In genomic region chr2:85310330-85310729, GRCh38 we compare ENCODE assay signal across 10 cellular contexts. TPM values are rescaled to one million over a fixed set of nuclear protein-coding genes. Genes with fewer than 3 reads are reported as not detected.
DNase-seq lines count a peak whose midpoint lies in the region; ATAC-seq and TF ChIP-seq lines count a peak whose summit lies in the region.
"Had no signal": no experiment of that assay in that cellular context is flagged by ENCODE, and none has a peak within 500 bp of the region (broad histone marks: within the 10 kb centered on the region; RNA-seq: fewer than 3 reads in every experiment).

No MANE protein-coding gene starts in this region.

- TF ChIP-seq POLR2A in vagina (IDR thresholded peaks at IDR 0.05) = no peak
- TF ChIP-seq POLR2A in sigmoid colon (IDR thresholded peaks at IDR 0.05) = no peak

- H3K9me3 Mint-ChIP-seq in stimulated activated naive CD8-positive, alpha-beta T cell treated with anti-CD3 and anti-CD28 coated beads, Interleukin-15, Interleukin-2, amounts not matched to agents 100 ng/mL and 50 ng/mL, for 24 hours = no peaks in the 10 kb centered on the region
- no peaks in the 10 kb centered on the region for H3K9me3 Mint-ChIP-seq in effector memory CD8-positive, alpha-beta T cell
- H3K9me3 Mint-ChIP-seq: dendritic cell treated with granulocyte-macrophage colony-stimulating factor and Interleukin-4, amounts not matched to agents 40 ng/mL and 50 ng/mL, for 4 days had no signal

- peaks cover 48% of the 10 kb centered on the region for H3K4me1 Mint-ChIP-seq in stimulated activated naive CD8-positive, alpha-beta T cell treated with anti-CD3 and anti-CD28 coated beads, Interleukin-15, Interleukin-2, amounts not matched to agents 100 ng/mL and 50 ng/mL, for 24 hours (ENCODE audit: low read depth)
- peaks cover 21 to 30% of the 10 kb centered on the region in 2 donors for H3K4me1 Mint-ChIP-seq in effector memory CD8-positive, alpha-beta T cell (ENCODE audit: low read depth in 2 of 2)

- no peaks in the 10 kb centered on the region for H3K27me3 Mint-ChIP-seq in stimulated activated naive CD8-positive, alpha-beta T cell treated with anti-CD3 and anti-CD28 coated beads, Interleukin-15, Interleukin-2, amounts not matched to agents 100 ng/mL and 50 ng/mL, for 24 hours
- peaks cover 3 to 5% of the 10 kb centered on the region in 2 donors for H3K27me3 Mint-ChIP-seq in effector memory CD8-positive, alpha-beta T cell

- H3K4me1 ChIP-seq in vagina (peaks cover 23% of the 10 kb centered on the region), aorta (ENCODE audit: control insufficient read depth in 1 of 2, insufficient read depth in 2 of 2, low read length in 2 of 2) (no peaks in the 10 kb centered on the region), sigmoid colon (peaks cover 0 to 19% (median 15%) of the 10 kb centered on the region in 4 donors)

- H3K9me3 ChIP-seq in vagina (no peaks in the 10 kb centered on the region), aorta (ENCODE audit: control insufficient read depth, low read length) (no peaks in the 10 kb centered on the region), sigmoid colon (no peaks in the 10 kb centered on the region)

- H3K27ac ChIP-seq in vagina (peak overlapping the region; percentile 58), aorta (ENCODE audit: low read depth in 1 of 2, low read length in 2 of 2) (no peak overlapping the region), sigmoid colon (peak overlapping the region in 2 of 4 donors; percentile 45 to 49)

- ATAC-seq in stimulated activated naive CD8-positive, alpha-beta T cell treated with anti-CD3 and anti-CD28 coated beads, Interleukin-15, Interleukin-2, amounts not matched to agents 100 U/mL and 50 U/mL, for 24 hours = no peak
- ATAC-seq in HG03097 (IDR thresholded peaks at IDR 0.05; ENCODE audit: low FRiP score, unreplicated experiment) = peak; percentile 55
- ATAC-seq in effector memory CD8-positive, alpha-beta T cell (replicated peaks) = no peak
- no peak for ATAC-seq in aorta (ENCODE audit: low FRiP score)

- peak overlapping the region; percentile 70 for H3K4me3 Mint-ChIP-seq in stimulated activated naive CD8-positive, alpha-beta T cell treated with anti-CD3 and anti-CD28 coated beads, Interleukin-15, Interleukin-2, amounts not matched to agents 100 ng/mL and 50 ng/mL, for 24 hours
- H3K4me3 Mint-ChIP-seq in effector memory CD8-positive, alpha-beta T cell = peak overlapping the region; percentile 79 to 85

- no peak for TF ChIP-seq CTCF in vagina (IDR thresholded peaks at IDR 0.05)
- no peak for TF ChIP-seq CTCF in foreskin fibroblast (IDR thresholded peaks at IDR 0.05; ENCODE audit: low read depth, low read length)
- TF ChIP-seq CTCF in sigmoid colon (IDR thresholded peaks at IDR 0.05) = no peak

- H3K4me3 ChIP-seq in vagina (no peak overlapping the region), aorta (ENCODE audit: low read length in 2 of 2) (no peak overlapping the region), foreskin fibroblast (ENCODE audit: low read depth in 1 of 2, low read length in 2 of 2) (no peak overlapping the region), sigmoid colon (no peak overlapping the region)

- H3K36me3 Mint-ChIP-seq in stimulated activated naive CD8-positive, alpha-beta T cell treated with anti-CD3 and anti-CD28 coated beads, Interleukin-15, Interleukin-2, amounts not matched to agents 100 ng/mL and 50 ng/mL, for 24 hours (ENCODE audit: low read depth) = peaks cover 10% of the 10 kb centered on the region
- H3K36me3 Mint-ChIP-seq in effector memory CD8-positive, alpha-beta T cell (ENCODE audit: insufficient read depth) = peaks cover 36% of the 10 kb centered on the region

- peak overlapping the region; percentile 52 for H3K27ac Mint-ChIP-seq in stimulated activated naive CD8-positive, alpha-beta T cell treated with anti-CD3 and anti-CD28 coated beads, Interleukin-15, Interleukin-2, amounts not matched to agents 100 ng/mL and 50 ng/mL, for 24 hours
- H3K27ac Mint-ChIP-seq in effector memory CD8-positive, alpha-beta T cell = peak overlapping the region; percentile 78 to 90

- no peaks in the 10 kb centered on the region for H3K27me3 ChIP-seq in vagina
- H3K27me3 ChIP-seq in aorta (ENCODE audit: control insufficient read depth in 1 of 2, insufficient read depth in 2 of 2, low read length in 1 of 2) = no peaks in the 10 kb centered on the region
- H3K27me3 ChIP-seq in sigmoid colon = no peaks in the 10 kb centered on the region

- H3K36me3 ChIP-seq in vagina (peaks cover 0 to 25% of the 10 kb centered on the region in 2 donors), aorta (ENCODE audit: control insufficient read depth in 1 of 2, insufficient read depth in 2 of 2, low read length in 1 of 2) (no peaks in the 10 kb centered on the region), sigmoid colon (peaks cover 6 to 36% (median 20%) of the 10 kb centered on the region in 4 donors)

- WGBS in aorta, 2 donors = 84% methylated on average over 3 of the region's 3 CpGs
- 81 to 83% methylated on average over 3 of the region's 3 CpGs for WGBS in sigmoid colon, 2 donors

- no peak for TF ChIP-seq EP300 in sigmoid colon (IDR thresholded peaks at IDR 0.05)

- no peak for DNase-seq in stimulated activated naive CD8-positive, alpha-beta T cell treated with anti-CD3 and anti-CD28 coated beads, Interleukin-15, Interleukin-2, amounts not matched to agents 100 U/mL and 50 U/mL, for 24 hours
- DNase-seq in effector memory CD8-positive, alpha-beta T cell = no peak
- no peak for DNase-seq in vagina (ENCODE audit: extremely low spot score in 2 of 2)
- DNase-seq in aorta = no peak
- DNase-seq in foreskin fibroblast = no peak
- DNase-seq in sigmoid colon = no peak
- DNase-seq: NCI-H1436 treated with DMSO at 0.1 percent for 48 hours had no signal

- intact Hi-C loops in vagina (cut with DNase I) (no loop called here), aorta (cut with DNase I) (no loop called here), sigmoid colon (cut with DNase I) (no loop called here)

RNA-seq across cellular contexts. Expression of gene TGOLN2, which starts 17.5 kb away (rescaled TPM):
- total RNA-seq in vagina (96.0 TPM), aorta (100 to 1,000 TPM; 116 to 123 TPM), sigmoid colon (10 to 100 TPM; 78.9 to 95.0 (median 80.8) TPM)
- polyA plus RNA-seq in aorta (10 to 100 TPM; 37.1 to 58.5 TPM), sigmoid colon (10 to 100 TPM; 12.6 to 85.8 (median 20.8) TPM)

RNA-seq across cellular contexts. Expression of gene RETSAT, which starts 44.0 kb away (rescaled TPM):
- total RNA-seq in vagina = 62.1 TPM
- 10 to 100 TPM; 23.8 to 29.5 TPM for total RNA-seq in aorta
- polyA plus RNA-seq in aorta = 10 to 100 TPM; 18.9 to 22.7 TPM
- total RNA-seq in sigmoid colon = 10 to 100 TPM; 26.5 to 54.6 (median 42.1) TPM
- polyA plus RNA-seq in sigmoid colon = 100 to 1,000 TPM in 1 of 3 donors, 10 to 100 TPM in 2; 33.6 to 112 (median 36.5) TPM

RNA-seq across cellular contexts. Expression of gene ELMOD3, which starts 44.2 kb away (rescaled TPM):
- total RNA-seq in vagina (44.7 TPM), aorta (10 to 100 TPM; 17.0 to 26.6 TPM), sigmoid colon (10 to 100 TPM; 16.7 to 26.3 (median 22.9) TPM)
- polyA plus RNA-seq in aorta (10 to 100 TPM in 1 of 2 donors, 1 to 10 TPM in 1; 9.5 to 38.3 TPM), sigmoid colon (10 to 100 TPM; 11.6 to 22.7 (median 12.0) TPM)
